Comparison of ENCODE assay signal across 1 cellular context in the genomic region with DNA sequence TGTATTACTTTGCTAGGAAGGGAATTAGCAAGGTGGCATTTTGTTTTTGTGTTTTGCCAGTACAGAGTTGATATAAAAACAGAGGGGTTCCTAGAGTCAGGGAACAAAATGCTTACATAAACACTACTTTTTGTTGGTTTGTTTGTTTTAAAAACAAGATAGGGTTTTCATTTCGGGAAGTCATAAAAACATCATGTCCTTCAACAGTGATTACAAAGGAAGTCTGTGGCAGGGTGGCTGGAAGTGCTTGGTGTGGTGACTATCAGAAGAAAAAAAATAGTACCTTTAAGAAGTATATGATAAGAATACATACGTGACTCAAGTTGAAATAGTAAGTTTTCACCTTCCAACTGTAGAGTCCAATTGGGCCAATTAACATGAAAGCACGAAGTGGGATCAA.
TF ChIP-seq lines count a peak whose summit lies in the region.

No MANE protein-coding gene starts in this region.

TF ChIP-seq in K562, 482 proteins besides CTCF, POLR2A, EP300 and RAD21:
- TF ChIP-seq, protein P1, sequence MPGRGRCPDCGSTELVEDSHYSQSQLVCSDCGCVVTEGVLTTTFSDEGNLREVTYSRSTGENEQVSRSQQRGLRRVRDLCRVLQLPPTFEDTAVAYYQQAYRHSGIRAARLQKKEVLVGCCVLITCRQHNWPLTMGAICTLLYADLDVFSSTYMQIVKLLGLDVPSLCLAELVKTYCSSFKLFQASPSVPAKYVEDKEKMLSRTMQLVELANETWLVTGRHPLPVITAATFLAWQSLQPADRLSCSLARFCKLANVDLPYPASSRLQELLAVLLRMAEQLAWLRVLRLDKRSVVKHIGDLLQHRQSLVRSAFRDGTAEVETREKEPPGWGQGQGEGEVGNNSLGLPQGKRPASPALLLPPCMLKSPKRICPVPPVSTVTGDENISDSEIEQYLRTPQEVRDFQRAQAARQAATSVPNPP (IDR thresholded peaks at IDR 0.05; ENCODE audit: borderline replicate concordance, insufficient read depth, insufficient read length) = no peak
- TF ChIP-seq ZNF316 (IDR thresholded peaks at IDR 0.05) (peak; percentile 22; the same call in 1 of the 2 replicates), C11orf30 (IDR thresholded peaks at IDR 0.05; ENCODE audit: low read depth) (peak; percentile 14; the same call in 1 of the 2 replicates)
